Comparison of ENCODE assay signal across 25 cellular contexts in genomic region chr4:162957521-162958143, GRCh38.
"Had no signal": no experiment of that assay in that cellular context is flagged by ENCODE, and none has a peak within 500 bp of the region (broad histone marks: within the 10 kb centered on the region; RNA-seq: fewer than 3 reads in every experiment).

No MANE protein-coding gene starts in this region.

- H3K4me1 ChIP-seq: left lung, sigmoid colon, uterus had no signal

- DNase-seq: activated B cell treated with CpG ODN at 0.5 μM for 24 hours; activated CD4-positive, alpha-beta T cell treated with anti-CD3 and anti-CD28 coated beads, Interleukin-2, amount 50 U/mL, for 1 hour; activated CD8-positive, alpha-beta T cell treated with anti-CD3 and anti-CD28 coated beads for 36 hours; activated gamma-delta T cell treated with Interleukin-2 at 50 U/mL for 16 hours; activated naive CD4-positive, alpha-beta T cell treated with anti-CD3 and anti-CD28 coated beads, Interleukin-2, amount 50 U/mL, for 16 hours; activated T-cell treated with anti-CD3 and anti-CD28 coated beads, Interleukin-2, amount 50 U/mL, for 4 hours; amniotic stem cell; brain microvascular endothelial cell; dorsolateral prefrontal cortex; effector memory CD4-positive, alpha-beta T cell; kidney glomerular epithelial cell; left lung; mucosa of descending colon; sigmoid colon; small intestine; stimulated activated CD4-positive, alpha-beta T cell treated with anti-CD3 and anti-CD28 coated beads, Interleukin-4, amount 100 ng/mL, for 24 hours; stimulated activated naive CD8-positive, alpha-beta T cell treated with anti-CD3 and anti-CD28 coated beads, Interleukin-15, amount 100 ng/mL, for 72 hours; substantia nigra; T-helper 9 cell; uterus had no signal

- H3K4me3 ChIP-seq: coronary artery, dorsolateral prefrontal cortex, left lung, lung, mucosa of descending colon, sigmoid colon, uterus had no signal

- ATAC-seq: activated CD8-positive, alpha-beta T cell treated with anti-CD3 and anti-CD28 coated beads for 36 hours; activated T-cell treated with anti-CD3 and anti-CD28 coated beads, Interleukin-2, amount 50 U/mL, for 4 hours; activated T-helper 17 cell treated with anti-CD3 and anti-CD28 coated beads, Interleukin-2, amount 50 U/mL, for 72 hours; left lung; mucosa of descending colon; natural killer cell treated with Interleukin-12 subunit alpha and Interleukin-12 subunit beta and Interleukin-15 and Interleukin-18, amount 100 ng/mL, for 72 hours; stimulated activated effector memory CD8-positive, alpha-beta T cell treated with anti-CD3 and anti-CD28 coated beads, Interleukin-12 subunit alpha, Interleukin-12 subunit beta, amount 100 ng/mL, for 72 hours; stimulated activated naive CD8-positive, alpha-beta T cell treated with anti-CD3 and anti-CD28 coated beads, Interleukin-15, amount 100 ng/mL, for 72 hours had no signal

- H3K36me3 ChIP-seq: brain microvascular endothelial cell, left lung, sigmoid colon, uterus had no signal

- H3K27ac ChIP-seq: brain microvascular endothelial cell, coronary artery, dorsolateral prefrontal cortex, left lung, sigmoid colon, uterus had no signal

- H3K9me3 ChIP-seq: left lung, mucosa of descending colon, sigmoid colon, uterus had no signal

- H3K27me3 ChIP-seq: brain microvascular endothelial cell, dorsolateral prefrontal cortex, left lung, sigmoid colon, uterus had no signal
